In the genomic region with DNA sequence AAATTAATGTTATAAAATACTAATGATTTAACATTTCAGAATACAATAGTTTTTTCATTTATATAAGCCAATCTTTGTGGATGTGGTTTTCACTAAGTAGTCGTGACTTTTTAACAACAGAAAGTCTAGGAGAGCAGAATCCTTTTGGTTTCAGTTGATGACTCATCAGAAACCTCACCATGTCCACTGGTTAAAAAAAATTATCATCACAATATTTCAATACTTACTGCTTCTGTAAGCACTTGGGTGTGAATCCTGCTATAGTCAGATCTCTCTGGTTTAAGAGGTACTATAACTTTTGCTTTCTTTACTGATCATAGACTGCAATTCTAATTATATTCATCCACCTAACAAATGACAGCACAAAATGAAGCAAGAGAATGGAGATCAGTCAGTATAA, we compare ENCODE assay signal across 11 cellular contexts.
DNase-seq lines count a peak whose midpoint lies in the region; ATAC-seq and TF ChIP-seq lines count a peak whose summit lies in the region.
"Had no signal": no experiment of that assay in that cellular context is flagged by ENCODE, and none has a peak within 500 bp of the region (broad histone marks: within the 10 kb centered on the region; RNA-seq: fewer than 3 reads in every experiment).

No MANE protein-coding gene starts in this region.

- no peak overlapping the region for H3K27ac Mint-ChIP-seq in activated T-helper 17 cell treated with anti-CD3 and anti-CD28 coated beads, Interleukin-2, amount 50 U/mL, for 72 hours

- no peaks in the 10 kb centered on the region for H3K27me3 ChIP-seq in dorsolateral prefrontal cortex
- no peaks in the 10 kb centered on the region for H3K27me3 ChIP-seq in Peyer's patch

- TF ChIP-seq POLR2A in Peyer's patch (IDR thresholded peaks at IDR 0.05), result no peak

- no peaks in the 10 kb centered on the region for H3K4me1 ChIP-seq in Peyer's patch

- H3K36me3 ChIP-seq in Peyer's patch, result no peaks in the 10 kb centered on the region

- DNase-seq in dorsolateral prefrontal cortex (no peak), caudate nucleus (lab: John Stamatoyannopoulos, UW) (no peak), NCI-H2107 treated with DMSO at 0.1 percent for 48 hours (lab: John Stamatoyannopoulos, UW; ENCODE audit: unreplicated experiment) (no peak), Peyer's patch (no peak)
- DNase-seq: GDM1, NCI-H774 had no signal

- intact Hi-C loops in dorsolateral prefrontal cortex (cut with DNase I), result no loop called here

- peaks cover 3% of the 10 kb centered on the region for H3K9me3 Mint-ChIP-seq in activated T-helper 17 cell treated with anti-CD3 and anti-CD28 coated beads, Interleukin-2, amount 50 U/mL, for 72 hours

- no peaks in the 10 kb centered on the region for H3K36me3 Mint-ChIP-seq in activated T-helper 17 cell treated with anti-CD3 and anti-CD28 coated beads, Interleukin-2, amount 50 U/mL, for 72 hours (ENCODE audit: low read depth)

- TF ChIP-seq CTCF in dorsolateral prefrontal cortex (IDR thresholded peaks at IDR 0.05 in 54 of 56, conservative IDR thresholded peaks at IDR 0.05 in 2 of 56; ENCODE audit: low read depth in 1 of 56, partially characterized antibody in 56 of 56) (no peak), Peyer's patch (IDR thresholded peaks at IDR 0.05) (no peak)

- H3K27ac ChIP-seq in dorsolateral prefrontal cortex (no peak overlapping the region), caudate nucleus (ENCODE audit: low read depth, low read length) (no peak overlapping the region), Peyer's patch (no peak overlapping the region)

- no peaks in the 10 kb centered on the region for H3K9me3 ChIP-seq in Peyer's patch

- no peak overlapping the region for H3K4me3 ChIP-seq in dorsolateral prefrontal cortex
- H3K4me3 ChIP-seq in Peyer's patch, result no peak overlapping the region

- ATAC-seq in GM18498 (IDR thresholded peaks at IDR 0.05; ENCODE audit: unreplicated experiment) (peak; percentile 96), GM21367 (IDR thresholded peaks at IDR 0.05; ENCODE audit: unreplicated experiment) (peak; percentile 93), HG03159 (IDR thresholded peaks at IDR 0.05; ENCODE audit: unreplicated experiment) (peak; percentile 95)
- ATAC-seq in activated T-helper 17 cell treated with anti-CD3 and anti-CD28 coated beads, Interleukin-2, amount 50 U/mL, for 72 hours (replicated peaks), result peak; percentile 62
- ATAC-seq: sciatic nerve had no signal

- peaks cover 4% of the 10 kb centered on the region for H3K27me3 Mint-ChIP-seq in activated T-helper 17 cell treated with anti-CD3 and anti-CD28 coated beads, Interleukin-2, amount 50 U/mL, for 72 hours

- no peak overlapping the region for H3K4me3 Mint-ChIP-seq in activated T-helper 17 cell treated with anti-CD3 and anti-CD28 coated beads, Interleukin-2, amount 50 U/mL, for 72 hours

- no peaks in the 10 kb centered on the region for H3K4me1 Mint-ChIP-seq in activated T-helper 17 cell treated with anti-CD3 and anti-CD28 coated beads, Interleukin-2, amount 50 U/mL, for 72 hours
